Comparison of ENCODE assay signal across 8 cellular contexts in the genomic region with DNA sequence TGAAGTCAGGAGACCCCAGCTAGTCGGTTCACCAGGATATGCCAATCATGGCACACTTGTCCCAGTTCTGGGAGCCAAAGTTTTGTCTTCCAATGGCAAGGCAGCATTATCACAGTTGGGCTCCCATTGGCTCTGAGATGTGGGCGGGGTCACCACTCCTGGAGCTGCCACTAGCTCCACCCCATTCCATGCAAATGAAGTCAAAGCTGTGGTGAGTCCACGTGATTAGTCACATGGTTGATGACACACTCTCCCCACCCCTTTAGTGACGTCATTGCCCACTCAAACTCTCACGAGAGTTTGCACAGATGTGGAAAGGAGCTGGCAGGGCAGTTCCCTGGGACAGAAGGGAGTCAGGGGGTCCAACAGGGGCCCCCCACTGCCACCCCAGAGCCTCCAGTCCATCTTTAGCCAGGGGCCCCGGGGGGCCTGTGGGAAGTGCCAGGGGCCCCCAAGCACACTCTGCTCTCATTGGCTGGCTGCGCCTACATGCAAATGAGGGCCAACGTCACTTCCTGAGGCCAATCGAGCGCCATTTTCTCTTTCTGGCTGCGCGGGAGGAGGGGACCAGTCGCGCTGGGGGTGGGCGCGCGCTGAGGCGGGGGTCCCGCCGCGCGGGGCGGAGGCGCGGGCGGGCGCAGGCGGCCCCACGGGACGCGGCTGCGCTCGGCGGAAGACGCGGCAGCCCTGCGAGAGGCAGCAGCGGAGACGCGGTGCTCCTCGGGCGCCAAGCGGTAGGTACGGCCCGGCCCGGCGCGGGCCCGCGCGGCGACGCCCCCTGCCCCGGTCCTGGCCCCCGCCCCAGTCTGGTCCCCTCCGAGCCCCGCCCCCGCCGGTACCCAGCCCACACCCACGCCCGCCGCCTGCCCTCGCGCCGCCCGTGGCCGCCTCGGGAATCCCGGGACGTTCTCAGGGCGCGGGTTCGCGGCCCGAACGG. TPM values are rescaled to one million over a fixed set of nuclear protein-coding genes. Genes with fewer than 3 reads are reported as not detected.
DNase-seq lines count a peak whose midpoint lies in the region; ATAC-seq and TF ChIP-seq lines count a peak whose summit lies in the region.

A gene with protein sequence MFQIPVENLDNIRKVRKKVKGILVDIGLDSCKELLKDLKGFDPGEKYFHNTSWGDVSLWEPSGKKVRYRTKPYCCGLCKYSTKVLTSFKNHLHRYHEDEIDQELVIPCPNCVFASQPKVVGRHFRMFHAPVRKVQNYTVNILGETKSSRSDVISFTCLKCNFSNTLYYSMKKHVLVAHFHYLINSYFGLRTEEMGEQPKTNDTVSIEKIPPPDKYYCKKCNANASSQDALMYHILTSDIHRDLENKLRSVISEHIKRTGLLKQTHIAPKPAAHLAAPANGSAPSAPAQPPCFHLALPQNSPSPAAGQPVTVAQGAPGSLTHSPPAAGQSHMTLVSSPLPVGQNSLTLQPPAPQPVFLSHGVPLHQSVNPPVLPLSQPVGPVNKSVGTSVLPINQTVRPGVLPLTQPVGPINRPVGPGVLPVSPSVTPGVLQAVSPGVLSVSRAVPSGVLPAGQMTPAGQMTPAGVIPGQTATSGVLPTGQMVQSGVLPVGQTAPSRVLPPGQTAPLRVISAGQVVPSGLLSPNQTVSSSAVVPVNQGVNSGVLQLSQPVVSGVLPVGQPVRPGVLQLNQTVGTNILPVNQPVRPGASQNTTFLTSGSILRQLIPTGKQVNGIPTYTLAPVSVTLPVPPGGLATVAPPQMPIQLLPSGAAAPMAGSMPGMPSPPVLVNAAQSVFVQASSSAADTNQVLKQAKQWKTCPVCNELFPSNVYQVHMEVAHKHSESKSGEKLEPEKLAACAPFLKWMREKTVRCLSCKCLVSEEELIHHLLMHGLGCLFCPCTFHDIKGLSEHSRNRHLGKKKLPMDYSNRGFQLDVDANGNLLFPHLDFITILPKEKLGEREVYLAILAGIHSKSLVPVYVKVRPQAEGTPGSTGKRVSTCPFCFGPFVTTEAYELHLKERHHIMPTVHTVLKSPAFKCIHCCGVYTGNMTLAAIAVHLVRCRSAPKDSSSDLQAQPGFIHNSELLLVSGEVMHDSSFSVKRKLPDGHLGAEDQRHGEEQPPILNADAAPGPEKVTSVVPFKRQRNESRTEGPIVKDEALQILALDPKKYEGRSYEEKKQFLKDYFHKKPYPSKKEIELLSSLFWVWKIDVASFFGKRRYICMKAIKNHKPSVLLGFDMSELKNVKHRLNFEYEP (plus strand): TSS at position 524 of the 937 bp plus-strand sequence. CDS start 8,281 bp downstream, outside the sequence.

- H3K9ac ChIP-seq in BLaER1 treated with 17β-estradiol and CSF1 and Interleukin-3, amounts not matched to agents 10 nM and 100 nM: peak within 1 kb of the TSS; percentile 75 to 89 (median 83)
- H3K9ac ChIP-seq in duodenal mucosa (ENCODE audit: low read depth in 1 of 2, low read length in 2 of 2): peak within 1 kb of the TSS; percentile 56 to 67

- H4K20me1 ChIP-seq in BLaER1 treated with 17β-estradiol and CSF1 and Interleukin-3, amounts not matched to agents 10 nM and 100 nM: peaks cover 0 to 40% (median 24%) of the 10 kb centered on the region in 11 experiments; a peak in 14 of 22 replicates

- H3K36me3 ChIP-seq in BLaER1 treated with 17β-estradiol and CSF1 and Interleukin-3, amounts not matched to agents 10 nM and 100 nM: peaks cover 0 to 10% (median 0%) of the 10 kb centered on the region in 11 experiments; a peak in 2 of 22 replicates
- no peaks in the 10 kb centered on the region for H3K36me3 ChIP-seq in duodenal mucosa (ENCODE audit: control insufficient read depth in 1 of 2, insufficient read depth in 2 of 2, low read length in 2 of 2)

- peak within 1 kb of the TSS; percentile 77 to 92 (median 83) for H3K27ac ChIP-seq in BLaER1 treated with 17β-estradiol and CSF1 and Interleukin-3, amounts not matched to agents 10 nM and 100 nM
- peak within 1 kb of the TSS; percentile 58 for H3K27ac ChIP-seq in duodenal mucosa (ENCODE audit: low read depth, low read length)

- peaks cover 23 to 44% (median 28%) of the 10 kb centered on the region in 10 experiments for H3K4me1 ChIP-seq in BLaER1 treated with 17β-estradiol and CSF1 and Interleukin-3, amounts not matched to agents 10 nM and 100 nM
- peaks cover 7 to 13% of the 10 kb centered on the region in 2 donors for H3K4me1 ChIP-seq in duodenal mucosa (ENCODE audit: control insufficient read depth in 1 of 2, insufficient read depth in 2 of 2, low read length in 2 of 2)

- no peak for TF ChIP-seq POLR2A in lower leg skin (IDR thresholded peaks at IDR 0.05)

- intact Hi-C loops in lower leg skin (cut with DNase I; ENCODE audit: low total_unique reads): no loop called here

- ATAC-seq in GM19324 (IDR thresholded peaks at IDR 0.05; ENCODE audit: low FRiP score, unreplicated experiment): peak; percentile 66
- peak; percentile 44 for ATAC-seq in HG03469 (IDR thresholded peaks at IDR 0.05; ENCODE audit: unreplicated experiment)

- peak within 1 kb of the TSS; percentile 71 to 86 (median 79) for H3K4me3 ChIP-seq in BLaER1 treated with 17β-estradiol and CSF1 and Interleukin-3, amounts not matched to agents 10 nM and 100 nM
- H3K4me3 ChIP-seq in duodenal mucosa (ENCODE audit: low read depth in 1 of 2, low read length in 2 of 2) (peak within 1 kb of the TSS; percentile 75 to 77), lower leg skin (ENCODE audit: low read depth, poor library complexity, severe bottlenecking) (peak within 1 kb of the TSS; percentile 74)

- H3K4me2 ChIP-seq in BLaER1 treated with 17β-estradiol and CSF1 and Interleukin-3, amounts not matched to agents 10 nM and 100 nM: peak within 1 kb of the TSS; percentile 86 to 98 (median 96)

- 2 to 15% methylated on average over 8 to 52 of the region's 76 CpGs for WGBS in lower leg skin, 2 donors

- no peaks in the 10 kb centered on the region for H3K27me3 ChIP-seq in BLaER1 treated with 17β-estradiol and CSF1 and Interleukin-3, amounts not matched to agents 10 nM and 100 nM
- no peaks in the 10 kb centered on the region for H3K27me3 ChIP-seq in duodenal mucosa (ENCODE audit: control insufficient read depth in 1 of 2, insufficient read depth in 2 of 2, low read length in 2 of 2)

- DNase-seq in NCI-H748 (lab: John Stamatoyannopoulos, UW; ENCODE audit: unreplicated experiment): peak; percentile 92
- peak; percentile 78 to 82 for DNase-seq in activated CD4-positive, alpha-beta T cell treated with anti-CD3 and anti-CD28 coated beads, Interleukin-2, amount 50 U/mL, for 4 hours
- DNase-seq in lower leg skin (ENCODE audit: low spot score in 2 of 2): peak; percentile 85 to 96
- peak; percentile 81 for DNase-seq in stimulated activated CD4-positive, alpha-beta T cell treated with anti-CD3 and anti-CD28 coated beads, Interleukin-4, amount 100 ng/mL, for 48 hours (ENCODE audit: low read depth in 2 of 2)

- TF ChIP-seq CTCF in lower leg skin (IDR thresholded peaks at IDR 0.05): no peak

- peaks cover 0 to 10% (median 5%) of the 10 kb centered on the region in 11 experiments; a peak in 8 of 22 replicates for H3K9me3 ChIP-seq in BLaER1 treated with 17β-estradiol and CSF1 and Interleukin-3, amounts not matched to agents 10 nM and 100 nM (replicated peaks in 1 of 11)
- H3K9me3 ChIP-seq in duodenal mucosa (ENCODE audit: control insufficient read depth in 1 of 2, low read length in 2 of 2): peaks cover 0 to 5% of the 10 kb centered on the region in 2 donors

RNA-seq across cellular contexts. Expression of the gene that starts here (rescaled TPM):
- 10 to 100 TPM; 18.1 to 22.6 (median 19.9) TPM for total RNA-seq in lower leg skin

Comparison
In these comparisons a context has a peak if more than half of its experiments do, and no peak if none do; other contexts are left out.
1. Peak in every context shown above with its lines: DNase-seq, ATAC-seq, H3K4me3 ChIP-seq and H3K27ac ChIP-seq.